Comparison of ENCODE assay signal across 9 cellular contexts in genomic region chr16:9097266-9098219, GRCh38. TPM values are rescaled to one million over a fixed set of nuclear protein-coding genes. Genes with fewer than 3 reads are reported as not detected.
A peak's percentile ranks its signal among the peaks of the same experiment; 100 is the strongest.
DNase-seq lines count a peak whose midpoint lies in the region; TF ChIP-seq lines count a peak whose summit lies in the region.
"Had no signal": no experiment of that assay in that cellular context is flagged by ENCODE, and none has a peak within 500 bp of the region (broad histone marks: within the 10 kb centered on the region; RNA-seq: fewer than 3 reads in every experiment).

No MANE protein-coding gene starts in this region.

- H3K27ac Mint-ChIP-seq in H9: peak overlapping the region; percentile 38 to 96 (median 53); a peak in 5 of 7 replicates
- H3K27ac Mint-ChIP-seq in glutamatergic neuron (ENCODE audit: unreplicated experiment): peak overlapping the region; percentile 60

- H3K4me3 ChIP-seq in WERI-Rb-1 (ENCODE audit: low read depth, low read length) (no peak overlapping the region), skeletal muscle satellite cell (ENCODE audit: low read length) (no peak overlapping the region)

- no peak overlapping the region for H3K4ac ChIP-seq in H9 (ENCODE audit: low read depth, low read length)

- H3T11ph ChIP-seq in H9 (ENCODE audit: low read length): no peak overlapping the region

- H3K27ac ChIP-seq in H9 (ENCODE audit: insufficient read length, low read depth, low read length) (no peak overlapping the region), WERI-Rb-1 (no peak overlapping the region)

- H3K27me3 ChIP-seq in H9 (ENCODE audit: insufficient read depth, low read length): no peaks in the 10 kb centered on the region
- no peaks in the 10 kb centered on the region for H3K27me3 ChIP-seq in WERI-Rb-1 (ENCODE audit: insufficient read depth, low read depth, severe bottlenecking)
- no peaks in the 10 kb centered on the region for H3K27me3 ChIP-seq in skeletal muscle satellite cell (ENCODE audit: control insufficient read depth, insufficient read depth, low read length)

- no peak overlapping the region for H4K8ac ChIP-seq in H9 (replicated peaks; ENCODE audit: insufficient read length, low read depth, low read length)

- WGBS in H9 (ENCODE audit: extremely low coverage, insufficient read length, low lambda C conversion rate): no CpG with 5 or more reads among the region's 10 CpGs

- no peak overlapping the region for H2AFZ ChIP-seq in H9 (ENCODE audit: low read length)

- peaks cover 56 to 87% (median 85%) of the 10 kb centered on the region in 3 experiments for H3K36me3 Mint-ChIP-seq in H9 (ENCODE audit: insufficient read depth in 1 of 3, low read depth in 3 of 3)
- H3K36me3 Mint-ChIP-seq in glutamatergic neuron (ENCODE audit: unreplicated experiment): peaks cover 9% of the 10 kb centered on the region

- TF ChIP-seq CTCF in H9 (conservative IDR thresholded peaks at IDR 0.05): no peak
- no peak for TF ChIP-seq CTCF in WERI-Rb-1 (IDR thresholded peaks at IDR 0.05; ENCODE audit: low read depth, low read length)
- TF ChIP-seq CTCF in glutamatergic neuron (IDR thresholded peaks at IDR 0.05; ENCODE audit: partially characterized antibody, unreplicated experiment): no peak

- H2BK20ac ChIP-seq in H9 (ENCODE audit: low read depth, low read length, poor library complexity, severe bottlenecking): no peak overlapping the region

- H3K9ac ChIP-seq in H9 (ENCODE audit: extremely low read depth, insufficient read length, low read length) (no peak overlapping the region), skeletal muscle satellite cell (ENCODE audit: low read depth, low read length) (no peak overlapping the region)

- H2AK5ac ChIP-seq in H9 (ENCODE audit: insufficient read length, low read length): no peak overlapping the region

- no peak overlapping the region for H3K14ac ChIP-seq in H9 (ENCODE audit: insufficient read depth, low read length)

- H2BK5ac ChIP-seq in H9 (ENCODE audit: insufficient read length, low read length): no peak overlapping the region

- no peaks in the 10 kb centered on the region for H3K27me3 Mint-ChIP-seq in H9 (ENCODE audit: low read depth)
- peaks cover 9% of the 10 kb centered on the region for H3K27me3 Mint-ChIP-seq in glutamatergic neuron (ENCODE audit: unreplicated experiment)

- H4K20me1 ChIP-seq in H9 (ENCODE audit: control insufficient read depth, insufficient read depth, insufficient read length): no peaks in the 10 kb centered on the region

- H3K4me3 Mint-ChIP-seq in H9: no peak overlapping the region; a peak in 1 of 5 replicates
- H3K4me3 Mint-ChIP-seq in glutamatergic neuron (ENCODE audit: unreplicated experiment): peak overlapping the region; percentile 53

- H3K4me1 Mint-ChIP-seq in H9 (peaks cover 61 to 69% of the 10 kb centered on the region in 2 experiments), glutamatergic neuron (ENCODE audit: low read depth, unreplicated experiment) (peaks cover 38% of the 10 kb centered on the region)

- no peak overlapping the region for H4K91ac ChIP-seq in H9 (ENCODE audit: insufficient read length, low read depth, low read length)

- H4K5ac ChIP-seq in H9 (ENCODE audit: insufficient read length, low read depth, low read length): no peak overlapping the region

- H3K23ac ChIP-seq in H9 (ENCODE audit: insufficient read length, low read depth, low read length): no peak overlapping the region

- no peak overlapping the region for H2BK12ac ChIP-seq in H9 (ENCODE audit: insufficient read length, low read depth, low read length)

- DNase-seq in H9 (no peak), WERI-Rb-1 (peak; percentile 29), glutamatergic neuron (no peak), middle frontal gyrus (ENCODE audit: extremely low spot score, low spot score) (no peak), COLO829 (ENCODE audit: low spot score) (no peak), putamen (ENCODE audit: low spot score) (no peak)
- DNase-seq: NCI-H2029, RPMI8226 had no signal

- H2BK120ac ChIP-seq in H9 (ENCODE audit: low read depth, low read length, poor library complexity, severe bottlenecking): no peak overlapping the region

- no peak overlapping the region for H3K18ac ChIP-seq in H9 (ENCODE audit: insufficient read length, low read depth, low read length)

- H3K9me3 ChIP-seq in H9 (ENCODE audit: control insufficient read depth, low read depth, low read length) (no peaks in the 10 kb centered on the region), WERI-Rb-1 (ENCODE audit: severe bottlenecking) (no peaks in the 10 kb centered on the region), skeletal muscle satellite cell (replicated peaks; ENCODE audit: low read length) (no peaks in the 10 kb centered on the region)

- H3K36me3 ChIP-seq in WERI-Rb-1 (peaks cover 96% of the 10 kb centered on the region), skeletal muscle satellite cell (ENCODE audit: insufficient read depth, low read length) (peaks cover 74% of the 10 kb centered on the region)

- peaks cover 11% of the 10 kb centered on the region for H3K23me2 ChIP-seq in H9 (ENCODE audit: insufficient read length, low read depth, low read length, poor library complexity, severe bottlenecking)

- no peak overlapping the region for H3K4me2 ChIP-seq in H9 (ENCODE audit: insufficient read depth, insufficient read length, low read length)
- H3K4me2 ChIP-seq in skeletal muscle satellite cell (ENCODE audit: low read length): peak overlapping the region; percentile 19

- no peak overlapping the region for H3K56ac ChIP-seq in H9 (ENCODE audit: insufficient read length, low read depth, low read length)

- H3K9me3 Mint-ChIP-seq in H9 (peaks cover 0 to 3% of the 10 kb centered on the region in 2 experiments; a peak in 1 of 5 replicates), glutamatergic neuron (ENCODE audit: unreplicated experiment) (peaks cover 12% of the 10 kb centered on the region)

- H3K79me2 ChIP-seq in H9 (ENCODE audit: insufficient read depth, low read length): peaks cover 82% of the 10 kb centered on the region

- H3K4me1 ChIP-seq in H9 (ENCODE audit: insufficient read depth, low read length): peaks cover 6% of the 10 kb centered on the region; the same call in 1 of the 2 replicates
- H3K4me1 ChIP-seq in skeletal muscle satellite cell (ENCODE audit: control insufficient read depth, insufficient read depth, low read length): peaks cover 71% of the 10 kb centered on the region

- no peaks in the 10 kb centered on the region for H3K79me1 ChIP-seq in H9 (ENCODE audit: insufficient read depth, low read depth, low read length, poor library complexity, severe bottlenecking)

- no peak overlapping the region for H2BK15ac ChIP-seq in H9 (ENCODE audit: low read depth, low read length)

RNA-seq across cellular contexts. Expression of gene HAPSTR1, which starts 6.1 kb away (rescaled TPM):
- 80.1 and 85.2 TPM in 2 replicates for total RNA-seq in H9 (2021)
- 143 TPM for total RNA-seq in glutamatergic neuron (ENCODE audit: unreplicated experiment)
- total RNA-seq in skeletal muscle satellite cell (2012; rRNA removed): 53.1 and 62.4 TPM in 2 replicates
